Comparison of ENCODE assay signal across 8 cellular contexts in genomic region chr2:130181880-130182682, GRCh38. TPM values are rescaled to one million over a fixed set of nuclear protein-coding genes. Genes with fewer than 3 reads are reported as not detected.
A peak's percentile ranks its signal among the peaks of the same experiment; 100 is the strongest.
DNase-seq lines count a peak whose midpoint lies in the region; ATAC-seq and TF ChIP-seq lines count a peak whose summit lies in the region.
"Not testable (repeated sequence)": the region's sequence is repeated elsewhere in the genome, so short reads cannot be mapped to it uniquely, and the experiment has no call there.

MZT2B (plus strand) TSS chr2:130182262; CDS start chr2:130182283, 21 bp downstream.

- H3K79me2 ChIP-seq in PC-3 (ENCODE audit: low read length) = peaks cover 70% of the 10 kb centered on the region

- ATAC-seq in GM21717 (IDR thresholded peaks at IDR 0.05; ENCODE audit: unreplicated experiment) (peak; percentile 87), PC-3 (peak; percentile 79)

- not testable (repeated sequence) for H3K27me3 ChIP-seq in PC-3 (ENCODE audit: low read length); esophagus (ENCODE audit: control insufficient read depth in 1 of 2, insufficient read depth in 2 of 2, low read length in 2 of 2); muscle layer of colon (ENCODE audit: control insufficient read depth in 1 of 2, insufficient read depth in 2 of 2, low read length in 2 of 2)

- H2AFZ ChIP-seq in PC-3 (ENCODE audit: low read length) = peak within 1 kb of the TSS; percentile 93

- not testable (repeated sequence) for H4K20me1 ChIP-seq in PC-3 (ENCODE audit: low read length)

- TF ChIP-seq CTCF in PC-3 (conservative IDR thresholded peaks at IDR 0.05; ENCODE audit: low read depth, low read length) = peak; percentile 56

- not testable (repeated sequence) for BruUV-seq in PC-3 (replicated peaks; lab: Mats Ljungman, UMichigan)

- H3K36me3 ChIP-seq in PC-3 (ENCODE audit: low read depth, low read length); esophagus (ENCODE audit: control insufficient read depth in 2 of 2, insufficient read depth in 2 of 2, low read length in 1 of 2); muscle layer of colon (ENCODE audit: insufficient read depth, low read length): not testable (repeated sequence)

- not testable (repeated sequence) for H3K9me3 ChIP-seq in PC-3 (ENCODE audit: low read length); esophagus (ENCODE audit: control insufficient read depth in 2 of 2, insufficient read depth in 1 of 2, low read depth in 1 of 2, low read length in 1 of 2); muscle layer of colon (ENCODE audit: low read length)

- H3K4me2 ChIP-seq in PC-3 (ENCODE audit: low read length) = peak within 1 kb of the TSS; percentile 93

- 0 to 1% methylated on average over 65 to 83 of the region's 86 CpGs for WGBS in esophagus, 2 donors

- intact Hi-C loops in PC-3 (cut with micrococcal nuclease) = loop anchor here (1.0 kb wide), 2 partner anchors 59 to 150 kb away; no protein-coding TSS in a partner anchor

- H3K9ac ChIP-seq in PC-3 (ENCODE audit: low read length) (peak within 1 kb of the TSS; percentile 95), muscle layer of colon (ENCODE audit: low read length) (peak within 1 kb of the TSS; percentile 80)

- CTCF ChIA-PET in PC-3 (lab: Charles Lee) = interaction anchor here (0.6 to 0.8 kb wide), 2 partner anchors 135 to 160 kb away, joined by 4 to 5 read pairs; a partner anchor contains a TSS

- POLR2A ChIA-PET in PC-3 (lab: Charles Lee; ENCODE audit: unreplicated experiment) = interaction anchor here (0.5 to 0.7 kb wide), 3 partner anchors 59 to 910 kb away, joined by 3 to 6 read pairs (median 5); no protein-coding TSS in a partner anchor

- H3F3A ChIP-seq in PC-3 (ENCODE audit: low read length, unreplicated experiment) = not testable (repeated sequence)

- peak within 1 kb of the TSS; percentile 94 for H3K4me3 ChIP-seq in Jurkat, Clone E6-1 (ENCODE audit: low read length)
- H3K4me3 ChIP-seq in PC-3 (ENCODE audit: low read length) = peak within 1 kb of the TSS; percentile 95
- H3K4me3 ChIP-seq in esophagus (ENCODE audit: low read depth in 1 of 2, low read length in 2 of 2) = peak within 1 kb of the TSS; percentile 82 to 84
- H3K4me3 ChIP-seq in muscle layer of colon (ENCODE audit: low read depth in 1 of 2, low read length in 2 of 2) = peak within 1 kb of the TSS; percentile 50 to 93

- DNase-seq in DMS79 (lab: John Stamatoyannopoulos, UW) (peak; percentile 65), PC-3 (peak; percentile 89)
- peak; percentile 78 for DNase-seq in Jurkat, Clone E6-1 (ENCODE audit: low read depth, low spot score)
- DNase-seq in activated T-cell treated with anti-CD3 and anti-CD28 coated beads, Interleukin-2, amount 50 U/mL, for 1 hour = peak; percentile 91
- peak; percentile 83 for DNase-seq in stimulated activated CD8-positive, alpha-beta memory T cell treated with anti-CD3 and anti-CD28 coated beads, Interleukin-7, amount 100 ng/mL, for 24 hours (ENCODE audit: low read depth)

- peak within 1 kb of the TSS; percentile 69 for H3K27ac ChIP-seq in PC-3 (ENCODE audit: low read length)
- H3K27ac ChIP-seq in esophagus (ENCODE audit: low read depth in 2 of 2, low read length in 1 of 2) = peak within 1 kb of the TSS; percentile 88 to 93
- peak within 1 kb of the TSS; percentile 77 for H3K27ac ChIP-seq in muscle layer of colon (ENCODE audit: low read depth, low read length)

- H3K9me2 ChIP-seq in PC-3 (replicated peaks; ENCODE audit: low read length) = not testable (repeated sequence)

- peaks cover 13% of the 10 kb centered on the region for H3K4me1 ChIP-seq in PC-3 (ENCODE audit: insufficient read depth, low read length)
- not testable (repeated sequence) for H3K4me1 ChIP-seq in esophagus (ENCODE audit: control insufficient read depth in 2 of 2, insufficient read depth in 2 of 2, low read length in 1 of 2)
- peaks cover 18% of the 10 kb centered on the region for H3K4me1 ChIP-seq in muscle layer of colon (ENCODE audit: insufficient read depth, low read length)

RNA-seq across cellular contexts. Expression of gene MZT2B, which starts in this region (rescaled TPM):
- 519 TPM for polyA plus RNA-seq in Jurkat, Clone E6-1 (2012; ENCODE audit: insufficient read depth, insufficient read length)
- 502 and 600 TPM in 2 replicates for total RNA-seq in PC-3 (2014; rRNA removed)
- 100 to 1,000 TPM; 169 to 208 TPM for polyA plus RNA-seq in esophagus

Comparison
In these comparisons a context has a peak if more than half of its experiments do, and no peak if none do; other contexts are left out.
1. Peak in every context shown above with its lines: DNase-seq, ATAC-seq, H3K4me3 ChIP-seq and H3K27ac ChIP-seq.